In genomic region chr1:57546527-57546926, GRCh38 we compare ENCODE assay signal across 26 cellular contexts.
DNase-seq lines count a peak whose midpoint lies in the region; ATAC-seq and TF ChIP-seq lines count a peak whose summit lies in the region.
"Had no signal": no experiment of that assay in that cellular context is flagged by ENCODE, and none has a peak within 500 bp of the region (broad histone marks: within the 10 kb centered on the region; RNA-seq: fewer than 3 reads in every experiment).

No MANE protein-coding gene starts in this region.

- no peaks in the 10 kb centered on the region for H3K36me3 ChIP-seq in HEK293 (ENCODE audit: control insufficient read depth in 2 of 2, insufficient read depth in 1 of 2, low read length in 2 of 2)
- H3K36me3 ChIP-seq in OCI-LY3 (replicated peaks; ENCODE audit: low read depth, low read length) = no peaks in the 10 kb centered on the region
- H3K36me3 ChIP-seq in stomach = no peaks in the 10 kb centered on the region
- H3K36me3 ChIP-seq: SJSA1 had no signal

- WGBS in stomach, 5 donors = 77 to 80% (median 78%) methylated on average over 3 of the region's 3 CpGs

- peak overlapping the region; percentile 50; the same call in 1 of the 2 replicates for H3K4me2 ChIP-seq in OCI-LY3 (ENCODE audit: low read length)
- H3K4me2 ChIP-seq: A549 had no signal

- ATAC-seq in natural killer cell = no peak
- ATAC-seq: A549, HCT116 had no signal

- H3K27ac ChIP-seq in HEK293 (ENCODE audit: extremely low read depth, low read depth, low read length) = no peak overlapping the region
- H3K27ac ChIP-seq in OCI-LY3 (ENCODE audit: low read length) = no peak overlapping the region
- H3K27ac ChIP-seq in stomach = no peak overlapping the region
- H3K27ac ChIP-seq: A549, SJSA1 had no signal

- no peaks in the 10 kb centered on the region for H3K36me3 Mint-ChIP-seq in natural killer cell
- H3K36me3 Mint-ChIP-seq: CD4-positive, alpha-beta memory T cell had no signal

- H4K20me1 ChIP-seq in OCI-LY3 (ENCODE audit: insufficient read depth, low read length) = no peaks in the 10 kb centered on the region

- no peak overlapping the region for H2AFZ ChIP-seq in OCI-LY3 (ENCODE audit: low read depth, low read length)

- POLR2A ChIA-PET in HEK293 (lab: Yijun Ruan, JAX) = no interaction called here

- DNase-seq in Ammon's horn (ENCODE audit: low spot score) = peak; percentile 8
- DNase-seq in DMS53 treated with DMSO at 0.1 percent for 48 hours (lab: John Stamatoyannopoulos, UW; ENCODE audit: unreplicated experiment) = peak; percentile 26
- DNase-seq in natural killer cell = no peak
- no peak for DNase-seq in NCI-H1092 treated with DMSO at 0.1 percent for 48 hours (lab: John Stamatoyannopoulos, UW)
- DNase-seq in stomach = no peak
- DNase-seq: AML-193; C1 segment of cervical spinal cord; Caco-2; CD4-positive, alpha-beta memory T cell; DMS79 treated with DMSO at 0.1 percent for 48 hours; GF-D8; NCI-H1092; NCI-H1436; NCI-H187; NCI-H2227 treated with DMSO at 0.1 percent for 48 hours; NCI-H510A; NCI-H69; NK-92 treated with Interleukin-12 subunit alpha and Interleukin-12 subunit beta, amount 100 ng/mL, for 24 hours; Right ventricle myocardium superior; RPMI8226; T-helper 2 cell had no signal

- H3K27me3 Mint-ChIP-seq in natural killer cell (ENCODE audit: low read depth in 2 of 2) = no peaks in the 10 kb centered on the region

- no peak overlapping the region for H3K4me3 Mint-ChIP-seq in natural killer cell
- H3K4me3 Mint-ChIP-seq: CD4-positive, alpha-beta memory T cell had no signal

- H3K9me3 ChIP-seq in HEK293 (ENCODE audit: control insufficient read depth, insufficient read depth, low read depth, low read length) (no peaks in the 10 kb centered on the region), OCI-LY3 (ENCODE audit: insufficient read depth, low read length) (no peaks in the 10 kb centered on the region), stomach (no peaks in the 10 kb centered on the region)
- H3K9me3 ChIP-seq: A549, Caco-2, SJSA1 had no signal

- H3K79me2 ChIP-seq in OCI-LY3 (ENCODE audit: low read length) = no peaks in the 10 kb centered on the region

- TF ChIP-seq EP300 in stomach (IDR thresholded peaks at IDR 0.05) = no peak

- no peak overlapping the region for H3K27ac Mint-ChIP-seq in natural killer cell
- H3K27ac Mint-ChIP-seq: CD4-positive, alpha-beta memory T cell had no signal

- H3K4me1 ChIP-seq in HEK293 (ENCODE audit: control insufficient read depth, insufficient read depth, low read length) (no peaks in the 10 kb centered on the region), OCI-LY3 (ENCODE audit: low read length) (peaks cover 21% of the 10 kb centered on the region), stomach (no peaks in the 10 kb centered on the region)
- H3K4me1 ChIP-seq: A549, Caco-2, SJSA1 had no signal

- peaks cover 0 to 2% of the 10 kb centered on the region in 2 donors for H3K9me3 Mint-ChIP-seq in natural killer cell

- no peak for TF ChIP-seq CTCF in HEK293 (tag by site-specific recombination; IDR thresholded peaks at IDR 0.05)
- TF ChIP-seq CTCF in OCI-LY3 (IDR thresholded peaks at IDR 0.05; ENCODE audit: low read depth, low read length) = no peak
- TF ChIP-seq CTCF in natural killer cell (IDR thresholded peaks at IDR 0.05) = no peak
- TF ChIP-seq CTCF in stomach (IDR thresholded peaks at IDR 0.05) = no peak

- intact Hi-C loops in natural killer cell (cut with micrococcal nuclease) = no loop called here
- intact Hi-C loops in stomach (cut with DNase I; ENCODE audit: low total_unique reads) = no loop called here

- no peaks in the 10 kb centered on the region for H3K4me1 Mint-ChIP-seq in natural killer cell
- H3K4me1 Mint-ChIP-seq: CD4-positive, alpha-beta memory T cell had no signal

- H3K27me3 ChIP-seq in OCI-LY3 (ENCODE audit: low read depth, low read length) (no peaks in the 10 kb centered on the region), stomach (no peaks in the 10 kb centered on the region)
- H3K27me3 ChIP-seq: SJSA1 had no signal

- H3K4me3 ChIP-seq in HEK293 (ENCODE audit: low read depth, low read length) = no peak overlapping the region
- H3K4me3 ChIP-seq in OCI-LY3 (ENCODE audit: low read length) = no peak overlapping the region
- no peak overlapping the region for H3K4me3 ChIP-seq in stomach
- H3K4me3 ChIP-seq: A549, SJSA1 had no signal

- CTCF ChIA-PET in HEK293 (lab: Yijun Ruan, JAX) = no interaction called here

- TF ChIP-seq POLR2A in stomach (IDR thresholded peaks at IDR 0.05) = no peak

- no peak overlapping the region for H3K9ac ChIP-seq in OCI-LY3 (ENCODE audit: low read length)

TF ChIP-seq in HEK293, 187 proteins besides CTCF, POLR2A, EP300 and RAD21:
- TF ChIP-seq ZNF266 (tag by site-specific recombination; IDR thresholded peaks at IDR 0.05; ENCODE audit: low read depth) (no peak), EGR2 (tag by site-specific recombination; IDR thresholded peaks at IDR 0.05; ENCODE audit: low read depth) (peak; percentile 47; the same call in 1 of the 2 replicates), ZFHX2 (tag by site-specific recombination; conservative IDR thresholded peaks at IDR 0.05) (peak; percentile 68), PBX3 (CRISPR knock-in tag; IDR thresholded peaks at IDR 0.05) (no peak)

Comparison
In these comparisons a context has a peak if more than half of its experiments do, and no peak if none do; other contexts are left out.
1. DNase-seq: peak in Ammon's horn (single experiment) and DMS53 treated with DMSO at 0.1 percent for 48 hours (single experiment); none in natural killer cell (single experiment), NCI-H1092 treated with DMSO at 0.1 percent for 48 hours (single experiment) and stomach (single experiment).